Comparison of ENCODE assay signal across 8 cellular contexts in the genomic region with DNA sequence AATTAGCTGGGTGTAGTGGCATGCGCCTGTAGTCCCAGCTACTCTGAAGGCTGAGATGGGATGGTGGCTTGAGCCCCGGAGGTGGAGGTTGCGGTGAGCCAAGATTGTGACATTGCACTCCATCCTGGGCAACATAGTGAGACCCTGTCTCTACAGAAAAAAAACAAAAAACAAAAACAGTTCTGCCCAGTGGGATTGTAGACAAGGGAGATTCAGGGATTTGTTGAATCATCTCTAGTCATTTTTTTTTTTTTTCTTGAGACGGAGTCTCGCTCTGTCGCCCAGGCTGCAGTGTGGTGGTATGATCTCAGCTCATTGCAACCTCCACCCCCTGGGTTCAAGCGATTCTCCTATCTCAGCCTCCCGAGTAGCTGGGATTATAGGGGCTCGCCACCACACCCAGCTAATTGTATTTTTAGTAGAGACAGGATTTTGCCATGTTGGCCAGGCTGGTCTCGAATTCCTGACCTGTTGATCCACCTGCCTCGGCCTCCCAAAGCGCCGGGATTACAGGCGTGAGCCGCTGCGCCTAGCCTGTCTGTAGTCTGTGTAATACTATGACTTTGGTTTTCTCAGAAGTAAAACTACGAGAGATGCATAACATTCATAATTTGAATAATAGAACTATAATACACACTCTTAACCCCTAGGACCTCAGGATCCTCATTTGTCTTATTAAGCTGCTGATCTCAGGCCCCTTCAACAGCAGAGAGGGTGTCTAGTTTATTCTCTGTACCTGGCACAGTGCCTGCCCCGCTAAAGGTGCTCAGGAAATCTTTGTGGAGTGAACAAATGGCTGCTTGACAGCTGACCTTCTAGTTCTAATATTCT. TPM values are rescaled to one million over a fixed set of nuclear protein-coding genes. Genes with fewer than 3 reads are reported as not detected.
A peak's percentile ranks its signal among the peaks of the same experiment; 100 is the strongest.
DNase-seq lines count a peak whose midpoint lies in the region; TF ChIP-seq lines count a peak whose summit lies in the region.

No MANE protein-coding gene starts in this region.

- peaks cover 0 to 36% (median 4%) of the 10 kb centered on the region in 4 donors for H3K4me1 ChIP-seq in Peyer's patch
- peaks cover 6% of the 10 kb centered on the region for H3K4me1 ChIP-seq in parathyroid adenoma

- peak overlapping the region; percentile 76 for H2AFZ ChIP-seq in parathyroid adenoma

- peak overlapping the region; percentile 62 for H3K4me2 ChIP-seq in parathyroid adenoma (ENCODE audit: low read length)

- H3K27me3 ChIP-seq in Peyer's patch (no peaks in the 10 kb centered on the region), parathyroid adenoma (ENCODE audit: control insufficient read depth, insufficient read depth, low read length) (no peaks in the 10 kb centered on the region)

- peak overlapping the region; percentile 82 for H3K9ac ChIP-seq in parathyroid adenoma

- peak overlapping the region; percentile 96 to 99 (median 98) for H3K27ac ChIP-seq in Peyer's patch
- peak overlapping the region; percentile 94 for H3K27ac ChIP-seq in epithelial cell of prostate
- H3K27ac ChIP-seq in parathyroid adenoma = peak overlapping the region; percentile 95

- DNase-seq in GM12865 (ENCODE audit: low read depth) = peak; percentile 18
- peak in 1 of 3 donors; percentile 42 for DNase-seq in Peyer's patch
- DNase-seq in epithelial cell of prostate (ENCODE audit: low read depth, low spot score) = no peak
- no peak for DNase-seq in midbrain (lab: John Stamatoyannopoulos, UW)
- DNase-seq in H4 (ENCODE audit: low spot score) = no peak
- no peak for DNase-seq in NCI-H2227 treated with DMSO at 0.1 percent for 48 hours (lab: John Stamatoyannopoulos, UW)
- no peak for DNase-seq in cerebellum (ENCODE audit: low spot score)

- H3K36me3 ChIP-seq in Peyer's patch (no peaks in the 10 kb centered on the region), parathyroid adenoma (ENCODE audit: control insufficient read depth, insufficient read depth, low read length) (no peaks in the 10 kb centered on the region)

- no peak for TF ChIP-seq POLR2A in Peyer's patch (IDR thresholded peaks at IDR 0.05)

- TF ChIP-seq CTCF in GM12865 (IDR thresholded peaks at IDR 0.05; ENCODE audit: insufficient read depth, low read depth, low read length, missing control alignments) (no peak), Peyer's patch (IDR thresholded peaks at IDR 0.05) (no peak), parathyroid adenoma (IDR thresholded peaks at IDR 0.05) (no peak)

- H3K9me3 ChIP-seq in Peyer's patch (no peaks in the 10 kb centered on the region), parathyroid adenoma (ENCODE audit: control insufficient read depth, low read length) (no peaks in the 10 kb centered on the region)

- H3K4me3 ChIP-seq in GM12865 (ENCODE audit: low read depth, low read length) = peak overlapping the region; percentile 54
- peak overlapping the region; percentile 70 to 96 (median 78) for H3K4me3 ChIP-seq in Peyer's patch
- peak overlapping the region; percentile 98 for H3K4me3 ChIP-seq in parathyroid adenoma (ENCODE audit: low read depth, low read length)

- H3K79me2 ChIP-seq in parathyroid adenoma = peaks cover 11% of the 10 kb centered on the region

RNA-seq across cellular contexts. Expression of gene TEN1, which starts 1.4 kb away (rescaled TPM):
- total RNA-seq in Peyer's patch (10 to 100 TPM in 3 of 4 donors, not detected in 1; 15.2 to 95.1 (median 27.9) TPM), cerebellum (7.5 TPM)
- 18.1 and 28.2 TPM in 2 replicates for total RNA-seq in H4 (2014; rRNA removed; shearing (Covaris generic))

RNA-seq across cellular contexts. Expression of gene ACOX1, which starts 1.4 kb away (rescaled TPM):
- total RNA-seq in Peyer's patch (100 to 1,000 TPM in 3 of 4 donors, 10 to 100 TPM in 1; 26.4 to 268 (median 193) TPM), cerebellum (55.6 TPM)
- 30.0 and 31.5 TPM in 2 replicates for total RNA-seq in H4 (2014; rRNA removed; shearing (Covaris generic))

RNA-seq across cellular contexts. Expression of gene CDK3, which starts 20.3 kb away (rescaled TPM):
- 10 to 100 TPM; 11.7 to 38.7 (median 23.5) TPM for total RNA-seq in Peyer's patch
- total RNA-seq in H4 (2014; rRNA removed; shearing (Covaris generic)) = 0.49 and 1.9 TPM in 2 replicates
- 2.1 TPM for total RNA-seq in cerebellum

RNA-seq across cellular contexts. Expression of gene FBF1, which starts 39.6 kb away (rescaled TPM):
- total RNA-seq in Peyer's patch (10 to 100 TPM in 3 of 4 donors, 1 to 10 TPM in 1; 7.2 to 47.0 (median 25.0) TPM), cerebellum (22.4 TPM)
- total RNA-seq in H4 (2014; rRNA removed; shearing (Covaris generic)) = 11.2 and 11.8 TPM in 2 replicates

RNA-seq across cellular contexts. Expression of gene EVPL, which starts 46.7 kb away (rescaled TPM):
- total RNA-seq in Peyer's patch = 10 to 100 TPM; 26.4 to 87.8 (median 55.0) TPM
- total RNA-seq in H4 (2014; rRNA removed; shearing (Covaris generic)) = not detected in 2 replicates
- not detected for total RNA-seq in cerebellum
